Comparison of ENCODE assay signal across 12 cellular contexts in genomic region chr3:184864012-184864411, GRCh38. TPM values are rescaled to one million over a fixed set of nuclear protein-coding genes. Genes with fewer than 3 reads are reported as not detected.
DNase-seq lines count a peak whose midpoint lies in the region; ATAC-seq, FAIRE-seq and TF ChIP-seq lines count a peak whose summit lies in the region.
"Had no signal": no experiment of that assay in that cellular context is flagged by ENCODE, and none has a peak within 500 bp of the region (broad histone marks: within the 10 kb centered on the region; RNA-seq: fewer than 3 reads in every experiment).

No MANE protein-coding gene starts in this region.

- no peak overlapping the region for H3K27ac ChIP-seq in osteoblast (ENCODE audit: low read depth, low read length)
- H3K27ac ChIP-seq in gastrocnemius medialis: no peak overlapping the region
- H3K27ac ChIP-seq: A549 had no signal

- H3K36me3 Mint-ChIP-seq in CD14-positive monocyte: peaks cover 75 to 89% of the 10 kb centered on the region in 2 donors

- TF ChIP-seq CTCF in CD14-positive monocyte (IDR thresholded peaks at IDR 0.05) (no peak), bronchial epithelial cell (IDR thresholded peaks at IDR 0.05; ENCODE audit: insufficient read depth, low read length, severe bottlenecking) (no peak), osteoblast (IDR thresholded peaks at IDR 0.05; ENCODE audit: extremely low read depth, low read depth, low read length) (no peak), gastrocnemius medialis (IDR thresholded peaks at IDR 0.05 in 4 of 5, conservative IDR thresholded peaks at IDR 0.05 in 1 of 5) (no peak)

- H4K20me1 ChIP-seq in osteoblast (ENCODE audit: insufficient read depth, low read length): no peaks in the 10 kb centered on the region

- H3K4me2 ChIP-seq in osteoblast (ENCODE audit: insufficient read depth, low read length): no peak overlapping the region
- H3K4me2 ChIP-seq: A549 had no signal

- no peak for ATAC-seq in GM19467 (IDR thresholded peaks at IDR 0.05; ENCODE audit: unreplicated experiment)
- ATAC-seq in gastrocnemius medialis: no peak
- ATAC-seq: A549, HCT116 had no signal

- H3K27ac Mint-ChIP-seq in CD14-positive monocyte: peak overlapping the region in 6 of 7 donors; percentile 20 to 82 (median 64)

- no peak overlapping the region for H3K4me3 Mint-ChIP-seq in CD14-positive monocyte

- no peaks in the 10 kb centered on the region for H3K9me3 Mint-ChIP-seq in CD14-positive monocyte

- no peaks in the 10 kb centered on the region for H3K27me3 Mint-ChIP-seq in CD14-positive monocyte (ENCODE audit: low read depth in 3 of 3)

- no peak overlapping the region for H2AFZ ChIP-seq in osteoblast (ENCODE audit: low read length)

- TF ChIP-seq POLR2A in gastrocnemius medialis (IDR thresholded peaks at IDR 0.05): no peak

- H3K27me3 ChIP-seq in bronchial epithelial cell (ENCODE audit: control insufficient read depth, insufficient read depth, low read length): no peaks in the 10 kb centered on the region
- no peaks in the 10 kb centered on the region for H3K27me3 ChIP-seq in osteoblast (ENCODE audit: insufficient read depth, low read length)
- no peaks in the 10 kb centered on the region for H3K27me3 ChIP-seq in gastrocnemius medialis

- H3K4me1 ChIP-seq in osteoblast (ENCODE audit: insufficient read depth, low read length) (no peaks in the 10 kb centered on the region), gastrocnemius medialis (no peaks in the 10 kb centered on the region)
- H3K4me1 ChIP-seq: A549 had no signal

- H3K79me2 ChIP-seq in osteoblast (ENCODE audit: insufficient read depth, low read length): no peaks in the 10 kb centered on the region

- in situ Hi-C loops in gastrocnemius medialis (cut with MboI; ENCODE audit: low sequenced_read_pairs in 4 of 4): no loop called here

- DNase-seq in Ammon's horn (ENCODE audit: low spot score): peak; percentile 8
- DNase-seq in CD14-positive monocyte (ENCODE audit: low spot score): no peak
- no peak for DNase-seq in bronchial epithelial cell (ENCODE audit: low read depth)
- peak; percentile 9 for DNase-seq in osteoblast (ENCODE audit: insufficient read length, low spot score, missing footprints)
- no peak for DNase-seq in midbrain (lab: John Stamatoyannopoulos, UW)
- no peak for DNase-seq in gastrocnemius medialis
- DNase-seq: Calu3, DMS 273 treated with DMSO at 0.1 percent for 48 hours, IMR-90 had no signal

- peaks cover 2% of the 10 kb centered on the region for H3K36me3 ChIP-seq in bronchial epithelial cell (ENCODE audit: control insufficient read depth, insufficient read depth, low read length)
- peaks cover 15% of the 10 kb centered on the region for H3K36me3 ChIP-seq in osteoblast (ENCODE audit: insufficient read depth, low read length)
- peaks cover 0 to 89% of the 10 kb centered on the region in 2 donors for H3K36me3 ChIP-seq in gastrocnemius medialis

- H3K9me3 ChIP-seq in osteoblast (ENCODE audit: low read depth, low read length) (no peaks in the 10 kb centered on the region), gastrocnemius medialis (no peaks in the 10 kb centered on the region)
- H3K9me3 ChIP-seq: A549 had no signal

- H3K4me3 ChIP-seq in bronchial epithelial cell (ENCODE audit: low read depth, low read length): no peak overlapping the region
- H3K4me3 ChIP-seq in osteoblast (ENCODE audit: insufficient read depth, low read length): no peak overlapping the region
- no peak overlapping the region for H3K4me3 ChIP-seq in gastrocnemius medialis
- H3K4me3 ChIP-seq: A549 had no signal

- H3K4me1 Mint-ChIP-seq in CD14-positive monocyte: peaks cover 8% of the 10 kb centered on the region

- intact Hi-C loops in CD14-positive monocyte (cut with micrococcal nuclease): no loop called here
- intact Hi-C loops in gastrocnemius medialis (cut with DNase I; ENCODE audit: low total_unique reads): no loop called here

- FAIRE-seq in bronchial epithelial cell (lab: Jason Lieb, UNC): peak; percentile 32
- FAIRE-seq: A549 had no signal

RNA-seq across cellular contexts. Expression of gene VPS8, which starts 52.0 kb away (rescaled TPM):
- 10 to 100 TPM; 22.0 to 29.2 TPM for polyA plus RNA-seq in CD14-positive monocyte
- total RNA-seq in bronchial epithelial cell: 56.9 and 64.9 TPM in 2 replicates
- 95.2 and 96.7 TPM in 2 replicates for total RNA-seq in osteoblast
- 10 to 100 TPM; 37.2 to 64.1 (median 51.2) TPM for total RNA-seq in gastrocnemius medialis

Comparison
In these comparisons a context has a peak if more than half of its experiments do, and no peak if none do; other contexts are left out.
1. DNase-seq: peak in Ammon's horn (single experiment) and osteoblast (single experiment); none in CD14-positive monocyte (single experiment), bronchial epithelial cell (single experiment), midbrain (single experiment) and gastrocnemius medialis (0 of 2).